1 cellular context compared by ENCODE assay signal in the genomic region with DNA sequence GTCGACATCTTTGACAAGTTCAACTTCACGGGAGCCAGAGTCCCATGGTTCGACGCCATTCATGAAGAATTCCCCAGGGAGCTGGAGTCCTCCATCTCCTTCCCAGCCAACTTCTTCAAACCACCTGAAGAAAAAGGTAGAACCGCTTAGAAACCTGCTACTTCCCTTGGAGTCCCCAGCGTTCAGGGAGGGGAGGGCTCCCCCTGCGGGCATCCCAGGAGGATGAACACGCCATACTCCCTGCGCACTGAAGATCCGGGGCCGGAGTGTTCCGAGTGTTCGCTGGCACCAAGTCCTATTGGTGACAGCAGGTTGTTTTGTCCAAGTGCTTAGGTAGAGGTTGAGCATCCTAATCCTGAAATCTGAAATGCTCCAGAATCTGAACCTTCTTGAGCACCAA.
TF ChIP-seq lines count a peak whose summit lies in the region.

No MANE protein-coding gene starts in this region.

TF ChIP-seq in K562, 482 proteins besides CTCF, POLR2A, EP300 and RAD21 (continued from another document and continues in another):
- no peak for TF ChIP-seq FOXK2 (conservative IDR thresholded peaks at IDR 0.05 in 1 of 2, IDR thresholded peaks at IDR 0.05 in 1 of 2; ENCODE audit: low read depth in 2 of 2)
- TF ChIP-seq MED1 (CRISPR knock-in tag; IDR thresholded peaks at IDR 0.05; ENCODE audit: borderline replicate concordance): no peak
- no peak for TF ChIP-seq SRSF9 (IDR thresholded peaks at IDR 0.05; ENCODE audit: borderline replicate concordance, low read depth, low read length)
- TF ChIP-seq SMAD1 (IDR thresholded peaks at IDR 0.05; ENCODE audit: low read depth, low read length, partially characterized antibody): no peak
- no peak for TF ChIP-seq EWSR1 (IDR thresholded peaks at IDR 0.05; ENCODE audit: borderline replicate concordance, low read depth, partially characterized antibody)
- no peak for TF ChIP-seq ESRRB (CRISPR knock-in tag; IDR thresholded peaks at IDR 0.05; ENCODE audit: borderline replicate concordance)
- TF ChIP-seq NFATC3 (IDR thresholded peaks at IDR 0.05): no peak
- no peak for TF ChIP-seq EP400 (IDR thresholded peaks at IDR 0.05)
- TF ChIP-seq, protein P1, sequence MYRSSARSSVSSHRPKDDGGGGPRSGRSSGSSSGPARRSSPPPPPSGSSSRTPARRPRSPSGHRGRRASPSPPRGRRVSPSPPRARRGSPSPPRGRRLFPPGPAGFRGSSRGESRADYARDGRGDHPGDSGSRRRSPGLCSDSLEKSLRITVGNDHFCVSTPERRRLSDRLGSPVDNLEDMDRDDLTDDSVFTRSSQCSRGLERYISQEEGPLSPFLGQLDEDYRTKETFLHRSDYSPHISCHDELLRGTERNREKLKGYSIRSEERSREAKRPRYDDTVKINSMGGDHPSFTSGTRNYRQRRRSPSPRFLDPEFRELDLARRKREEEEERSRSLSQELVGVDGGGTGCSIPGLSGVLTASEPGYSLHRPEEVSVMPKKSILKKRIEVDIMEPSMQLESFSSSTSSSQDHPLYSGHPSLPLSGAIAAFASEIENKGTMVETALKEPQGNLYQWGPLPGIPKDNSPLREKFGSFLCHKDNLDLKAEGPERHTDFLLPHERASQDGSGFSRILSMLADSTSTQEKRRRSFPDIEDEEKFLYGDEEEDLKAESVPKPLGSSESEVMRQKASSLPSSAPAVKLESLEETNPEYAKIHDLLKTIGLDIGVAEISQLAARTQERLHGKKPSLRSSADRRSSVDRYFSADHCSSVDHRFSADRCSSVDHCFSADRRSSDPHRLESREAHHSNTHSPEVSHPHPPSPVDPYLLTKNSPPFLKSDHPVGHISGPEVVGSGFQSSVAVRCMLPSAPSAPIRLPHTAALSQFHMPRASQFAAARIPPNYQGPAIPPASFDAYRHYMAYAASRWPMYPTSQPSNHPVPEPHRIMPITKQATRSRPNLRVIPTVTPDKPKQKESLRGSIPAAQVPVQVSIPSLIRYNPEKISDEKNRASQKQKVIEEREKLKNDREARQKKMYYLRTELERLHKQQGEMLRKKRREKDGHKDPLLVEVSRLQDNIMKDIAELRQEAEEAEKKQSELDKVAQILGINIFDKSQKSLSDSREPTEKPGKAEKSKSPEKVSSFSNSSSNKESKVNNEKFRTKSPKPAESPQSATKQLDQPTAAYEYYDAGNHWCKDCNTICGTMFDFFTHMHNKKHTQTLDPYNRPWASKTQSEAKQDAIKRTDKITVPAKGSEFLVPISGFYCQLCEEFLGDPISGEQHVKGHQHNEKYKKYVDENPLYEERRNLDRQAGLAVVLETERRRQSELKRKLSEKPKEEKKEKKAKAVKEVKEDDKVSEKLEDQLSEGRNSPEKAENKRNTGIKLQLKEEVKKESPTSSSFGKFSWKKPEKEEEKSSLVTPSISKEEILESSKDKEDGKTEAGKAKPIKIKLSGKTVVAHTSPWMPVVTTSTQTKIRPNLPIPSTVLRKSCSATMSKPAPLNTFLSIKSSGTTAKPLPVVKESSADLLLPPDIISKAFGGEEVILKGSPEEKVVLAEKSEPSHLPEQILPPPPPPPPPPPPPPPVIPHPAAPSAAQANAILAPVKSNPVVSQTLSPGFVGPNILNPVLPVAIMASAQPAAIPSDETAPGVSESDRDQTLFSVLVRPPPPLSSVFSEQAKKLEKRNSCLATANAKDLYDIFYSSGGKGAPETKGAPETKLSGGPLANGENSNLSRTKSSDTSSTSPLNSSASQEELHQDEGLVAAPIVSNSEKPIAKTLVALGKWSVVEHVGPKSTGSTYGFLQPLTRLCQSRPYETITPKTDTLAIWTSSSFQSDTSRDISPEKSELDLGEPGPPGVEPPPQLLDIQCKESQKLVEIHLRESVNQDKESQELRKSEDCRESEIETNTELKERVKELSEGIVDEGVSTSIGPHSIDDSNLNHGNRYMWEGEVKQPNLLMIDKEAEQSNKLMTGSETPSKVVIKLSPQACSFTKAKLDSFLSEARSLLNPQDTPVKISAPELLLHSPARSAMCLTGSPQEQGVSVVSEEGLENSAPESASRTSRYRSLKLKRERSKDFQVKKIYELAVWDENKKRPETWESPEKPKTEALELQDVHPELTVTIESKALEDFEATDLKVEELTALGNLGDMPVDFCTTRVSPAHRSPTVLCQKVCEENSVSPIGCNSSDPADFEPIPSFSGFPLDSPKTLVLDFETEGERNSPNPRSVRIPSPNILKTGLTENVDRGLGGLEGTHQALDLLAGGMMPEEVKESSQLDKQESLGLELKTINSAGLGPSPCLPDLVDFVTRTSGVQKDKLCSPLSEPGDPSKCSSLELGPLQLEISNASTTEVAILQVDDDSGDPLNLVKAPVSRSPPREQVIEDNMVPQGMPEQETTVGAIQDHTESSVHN (IDR thresholded peaks at IDR 0.05; ENCODE audit: borderline replicate concordance in 1 of 2, low read depth in 1 of 2): no peak
- TF ChIP-seq RBM22 (IDR thresholded peaks at IDR 0.05; ENCODE audit: low read depth, low read length, poor library complexity, severe bottlenecking): no peak
- no peak for TF ChIP-seq ZNF41 (CRISPR knock-in tag; conservative IDR thresholded peaks at IDR 0.05)
- TF ChIP-seq, protein P2, sequence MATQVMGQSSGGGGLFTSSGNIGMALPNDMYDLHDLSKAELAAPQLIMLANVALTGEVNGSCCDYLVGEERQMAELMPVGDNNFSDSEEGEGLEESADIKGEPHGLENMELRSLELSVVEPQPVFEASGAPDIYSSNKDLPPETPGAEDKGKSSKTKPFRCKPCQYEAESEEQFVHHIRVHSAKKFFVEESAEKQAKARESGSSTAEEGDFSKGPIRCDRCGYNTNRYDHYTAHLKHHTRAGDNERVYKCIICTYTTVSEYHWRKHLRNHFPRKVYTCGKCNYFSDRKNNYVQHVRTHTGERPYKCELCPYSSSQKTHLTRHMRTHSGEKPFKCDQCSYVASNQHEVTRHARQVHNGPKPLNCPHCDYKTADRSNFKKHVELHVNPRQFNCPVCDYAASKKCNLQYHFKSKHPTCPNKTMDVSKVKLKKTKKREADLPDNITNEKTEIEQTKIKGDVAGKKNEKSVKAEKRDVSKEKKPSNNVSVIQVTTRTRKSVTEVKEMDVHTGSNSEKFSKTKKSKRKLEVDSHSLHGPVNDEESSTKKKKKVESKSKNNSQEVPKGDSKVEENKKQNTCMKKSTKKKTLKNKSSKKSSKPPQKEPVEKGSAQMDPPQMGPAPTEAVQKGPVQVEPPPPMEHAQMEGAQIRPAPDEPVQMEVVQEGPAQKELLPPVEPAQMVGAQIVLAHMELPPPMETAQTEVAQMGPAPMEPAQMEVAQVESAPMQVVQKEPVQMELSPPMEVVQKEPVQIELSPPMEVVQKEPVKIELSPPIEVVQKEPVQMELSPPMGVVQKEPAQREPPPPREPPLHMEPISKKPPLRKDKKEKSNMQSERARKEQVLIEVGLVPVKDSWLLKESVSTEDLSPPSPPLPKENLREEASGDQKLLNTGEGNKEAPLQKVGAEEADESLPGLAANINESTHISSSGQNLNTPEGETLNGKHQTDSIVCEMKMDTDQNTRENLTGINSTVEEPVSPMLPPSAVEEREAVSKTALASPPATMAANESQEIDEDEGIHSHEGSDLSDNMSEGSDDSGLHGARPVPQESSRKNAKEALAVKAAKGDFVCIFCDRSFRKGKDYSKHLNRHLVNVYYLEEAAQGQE (CRISPR knock-in tag; IDR thresholded peaks at IDR 0.05; ENCODE audit: low read depth): no peak
- TF ChIP-seq SAFB (IDR thresholded peaks at IDR 0.05; ENCODE audit: borderline replicate concordance, low read depth, low read length): no peak
- TF ChIP-seq CBFA2T2 (conservative IDR thresholded peaks at IDR 0.05): no peak
- TF ChIP-seq, protein P3, sequence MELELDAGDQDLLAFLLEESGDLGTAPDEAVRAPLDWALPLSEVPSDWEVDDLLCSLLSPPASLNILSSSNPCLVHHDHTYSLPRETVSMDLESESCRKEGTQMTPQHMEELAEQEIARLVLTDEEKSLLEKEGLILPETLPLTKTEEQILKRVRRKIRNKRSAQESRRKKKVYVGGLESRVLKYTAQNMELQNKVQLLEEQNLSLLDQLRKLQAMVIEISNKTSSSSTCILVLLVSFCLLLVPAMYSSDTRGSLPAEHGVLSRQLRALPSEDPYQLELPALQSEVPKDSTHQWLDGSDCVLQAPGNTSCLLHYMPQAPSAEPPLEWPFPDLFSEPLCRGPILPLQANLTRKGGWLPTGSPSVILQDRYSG (tag; conservative IDR thresholded peaks at IDR 0.05; ENCODE audit: low read depth): no peak
- TF ChIP-seq RBM17 (IDR thresholded peaks at IDR 0.05; ENCODE audit: borderline replicate concordance, low read depth, low read length): no peak
- no peak for TF ChIP-seq HNRNPLL (IDR thresholded peaks at IDR 0.05; ENCODE audit: low read depth, low read length, poor library complexity, severe bottlenecking)
- 0 out of 2 replicates have a peak, but pooled peaks have one; percentile 32 for TF ChIP-seq NR4A1 (CRISPR knock-in tag; IDR thresholded peaks at IDR 0.05)
- no peak for TF ChIP-seq NR4A1 (tag; IDR thresholded peaks at IDR 0.05)
- TF ChIP-seq XRCC5 (IDR thresholded peaks at IDR 0.05; ENCODE audit: low read depth, low read length): peak; percentile 87
- TF ChIP-seq STAT5B (CRISPR knock-in tag; IDR thresholded peaks at IDR 0.05): no peak
- peak in 1 of 3 experiments; percentile 39 for TF ChIP-seq YY1 (IDR thresholded peaks at IDR 0.05; ENCODE audit: borderline replicate concordance in 1 of 3, control insufficient read depth in 1 of 3, extremely low read depth in 1 of 3, insufficient read depth in 3 of 3, insufficient read length in 1 of 3, insufficient replicate concordance in 2 of 3, low read depth in 1 of 3, low read length in 2 of 3)
- TF ChIP-seq, protein P4, sequence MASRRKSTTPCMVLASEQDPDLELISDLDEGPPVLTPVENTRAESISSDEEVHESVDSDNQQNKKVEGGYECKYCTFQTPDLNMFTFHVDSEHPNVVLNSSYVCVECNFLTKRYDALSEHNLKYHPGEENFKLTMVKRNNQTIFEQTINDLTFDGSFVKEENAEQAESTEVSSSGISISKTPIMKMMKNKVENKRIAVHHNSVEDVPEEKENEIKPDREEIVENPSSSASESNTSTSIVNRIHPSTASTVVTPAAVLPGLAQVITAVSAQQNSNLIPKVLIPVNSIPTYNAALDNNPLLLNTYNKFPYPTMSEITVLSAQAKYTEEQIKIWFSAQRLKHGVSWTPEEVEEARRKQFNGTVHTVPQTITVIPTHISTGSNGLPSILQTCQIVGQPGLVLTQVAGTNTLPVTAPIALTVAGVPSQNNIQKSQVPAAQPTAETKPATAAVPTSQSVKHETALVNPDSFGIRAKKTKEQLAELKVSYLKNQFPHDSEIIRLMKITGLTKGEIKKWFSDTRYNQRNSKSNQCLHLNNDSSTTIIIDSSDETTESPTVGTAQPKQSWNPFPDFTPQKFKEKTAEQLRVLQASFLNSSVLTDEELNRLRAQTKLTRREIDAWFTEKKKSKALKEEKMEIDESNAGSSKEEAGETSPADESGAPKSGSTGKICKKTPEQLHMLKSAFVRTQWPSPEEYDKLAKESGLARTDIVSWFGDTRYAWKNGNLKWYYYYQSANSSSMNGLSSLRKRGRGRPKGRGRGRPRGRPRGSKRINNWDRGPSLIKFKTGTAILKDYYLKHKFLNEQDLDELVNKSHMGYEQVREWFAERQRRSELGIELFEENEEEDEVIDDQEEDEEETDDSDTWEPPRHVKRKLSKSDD (conservative IDR thresholded peaks at IDR 0.05; ENCODE audit: low read length): no peak
- TF ChIP-seq ZNF146 (CRISPR knock-in tag; IDR thresholded peaks at IDR 0.05; ENCODE audit: unreplicated experiment): no peak
- TF ChIP-seq ZNF175 (CRISPR knock-in tag; IDR thresholded peaks at IDR 0.05; ENCODE audit: low read depth): no peak
- no peak for TF ChIP-seq ZNF133 (CRISPR knock-in tag; IDR thresholded peaks at IDR 0.05)
- TF ChIP-seq, protein P5, sequence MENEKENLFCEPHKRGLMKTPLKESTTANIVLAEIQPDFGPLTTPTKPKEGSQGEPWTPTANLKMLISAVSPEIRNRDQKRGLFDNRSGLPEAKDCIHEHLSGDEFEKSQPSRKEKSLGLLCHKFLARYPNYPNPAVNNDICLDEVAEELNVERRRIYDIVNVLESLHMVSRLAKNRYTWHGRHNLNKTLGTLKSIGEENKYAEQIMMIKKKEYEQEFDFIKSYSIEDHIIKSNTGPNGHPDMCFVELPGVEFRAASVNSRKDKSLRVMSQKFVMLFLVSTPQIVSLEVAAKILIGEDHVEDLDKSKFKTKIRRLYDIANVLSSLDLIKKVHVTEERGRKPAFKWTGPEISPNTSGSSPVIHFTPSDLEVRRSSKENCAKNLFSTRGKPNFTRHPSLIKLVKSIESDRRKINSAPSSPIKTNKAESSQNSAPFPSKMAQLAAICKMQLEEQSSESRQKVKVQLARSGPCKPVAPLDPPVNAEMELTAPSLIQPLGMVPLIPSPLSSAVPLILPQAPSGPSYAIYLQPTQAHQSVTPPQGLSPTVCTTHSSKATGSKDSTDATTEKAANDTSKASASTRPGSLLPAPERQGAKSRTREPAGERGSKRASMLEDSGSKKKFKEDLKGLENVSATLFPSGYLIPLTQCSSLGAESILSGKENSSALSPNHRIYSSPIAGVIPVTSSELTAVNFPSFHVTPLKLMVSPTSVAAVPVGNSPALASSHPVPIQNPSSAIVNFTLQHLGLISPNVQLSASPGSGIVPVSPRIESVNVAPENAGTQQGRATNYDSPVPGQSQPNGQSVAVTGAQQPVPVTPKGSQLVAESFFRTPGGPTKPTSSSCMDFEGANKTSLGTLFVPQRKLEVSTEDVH (IDR thresholded peaks at IDR 0.05; ENCODE audit: low read depth, partially characterized antibody): no peak
- no peak for TF ChIP-seq TAF7 (tag; IDR thresholded peaks at IDR 0.05)
- TF ChIP-seq ZNF764 (CRISPR knock-in tag; IDR thresholded peaks at IDR 0.05; ENCODE audit: low read depth): peak; percentile 26; the same call in 1 of the 2 replicates
- TF ChIP-seq FIP1L1 (IDR thresholded peaks at IDR 0.05; ENCODE audit: low read depth, low read length, poor library complexity, severe bottlenecking): no peak
- TF ChIP-seq ZSCAN32 (CRISPR knock-in tag; IDR thresholded peaks at IDR 0.05): no peak
- no peak for TF ChIP-seq TOE1 (IDR thresholded peaks at IDR 0.05; ENCODE audit: borderline replicate concordance)
- 0 out of 2 replicates have a peak, but pooled peaks have one; percentile 48 for TF ChIP-seq TOE1 (CRISPR knock-in tag; IDR thresholded peaks at IDR 0.05; ENCODE audit: borderline replicate concordance, low read depth)
- TF ChIP-seq, protein P6, sequence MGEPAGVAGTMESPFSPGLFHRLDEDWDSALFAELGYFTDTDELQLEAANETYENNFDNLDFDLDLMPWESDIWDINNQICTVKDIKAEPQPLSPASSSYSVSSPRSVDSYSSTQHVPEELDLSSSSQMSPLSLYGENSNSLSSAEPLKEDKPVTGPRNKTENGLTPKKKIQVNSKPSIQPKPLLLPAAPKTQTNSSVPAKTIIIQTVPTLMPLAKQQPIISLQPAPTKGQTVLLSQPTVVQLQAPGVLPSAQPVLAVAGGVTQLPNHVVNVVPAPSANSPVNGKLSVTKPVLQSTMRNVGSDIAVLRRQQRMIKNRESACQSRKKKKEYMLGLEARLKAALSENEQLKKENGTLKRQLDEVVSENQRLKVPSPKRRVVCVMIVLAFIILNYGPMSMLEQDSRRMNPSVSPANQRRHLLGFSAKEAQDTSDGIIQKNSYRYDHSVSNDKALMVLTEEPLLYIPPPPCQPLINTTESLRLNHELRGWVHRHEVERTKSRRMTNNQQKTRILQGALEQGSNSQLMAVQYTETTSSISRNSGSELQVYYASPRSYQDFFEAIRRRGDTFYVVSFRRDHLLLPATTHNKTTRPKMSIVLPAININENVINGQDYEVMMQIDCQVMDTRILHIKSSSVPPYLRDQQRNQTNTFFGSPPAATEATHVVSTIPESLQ (CRISPR knock-in tag; IDR thresholded peaks at IDR 0.05): no peak
